In genomic region chr9:19229725-19230355, GRCh38 we compare ENCODE assay signal across 8 cellular contexts. TPM values are rescaled to one million over a fixed set of nuclear protein-coding genes. Genes with fewer than 3 reads are reported as not detected.
DNase-seq lines count a peak whose midpoint lies in the region; ATAC-seq and TF ChIP-seq lines count a peak whose summit lies in the region.

No MANE protein-coding gene starts in this region.

- no peak for TF ChIP-seq POLR2A in vagina (IDR thresholded peaks at IDR 0.05)

- peak; percentile 66 for ATAC-seq in GM18907 (IDR thresholded peaks at IDR 0.05; ENCODE audit: unreplicated experiment)
- ATAC-seq in HG03103 (IDR thresholded peaks at IDR 0.05; ENCODE audit: low read depth, unreplicated experiment) = peak; percentile 48

- H3K4me1 ChIP-seq in vagina = peaks cover 24% of the 10 kb centered on the region

- H3K27ac ChIP-seq in vagina = peak overlapping the region; percentile 99

- DNase-seq in BJ (ENCODE audit: low read depth) (no peak), NCI-H2227 (lab: John Stamatoyannopoulos, UW; ENCODE audit: unreplicated experiment) (peak; percentile 92), fibroblast of mammary gland (ENCODE audit: low read depth) (no peak), neural crest cell (ENCODE audit: low read depth, low spot score) (peak; percentile 80), vagina (ENCODE audit: extremely low spot score in 2 of 2) (peak in 1 of 2 donors; percentile 90)
- no peak for DNase-seq in activated CD4-positive, alpha-beta memory T cell treated with anti-CD3 and anti-CD28 coated beads, Interleukin-2, amount 10 ng/mL, durations not matched to agents 7 days and 5 days

- H3K27ac Mint-ChIP-seq in activated CD4-positive, alpha-beta memory T cell treated with anti-CD3 and anti-CD28 coated beads, Interleukin-2, amount 10 ng/mL, durations not matched to agents 7 days and 5 days = peak overlapping the region; percentile 50
- H3K27ac Mint-ChIP-seq in neural crest cell (ENCODE audit: unreplicated experiment) = peak overlapping the region; percentile 94

- H3K36me3 Mint-ChIP-seq in activated CD4-positive, alpha-beta memory T cell treated with anti-CD3 and anti-CD28 coated beads, Interleukin-2, amount 10 ng/mL, durations not matched to agents 7 days and 5 days (ENCODE audit: low read depth) = no peaks in the 10 kb centered on the region
- H3K36me3 Mint-ChIP-seq in neural crest cell (ENCODE audit: low read depth) = no peaks in the 10 kb centered on the region

- CTCF ChIA-PET in BJ (lab: Yijun Ruan, JAX) = interaction anchor here (1.1 kb wide), 1 partner anchor 13 kb away, joined by 3 read pairs; no protein-coding TSS in a partner anchor
- CTCF ChIA-PET in activated CD4-positive, alpha-beta memory T cell treated with anti-CD3 and anti-CD28 coated beads, Interleukin-2, amount 10 ng/mL, durations not matched to agents 7 days and 5 days (lab: Charles Lee) = interaction anchor here (0.7 to 1.6 kb wide), 6 partner anchors 46 to 235 kb away, joined by 3 to 8 read pairs (median 4); partner anchors contain the start of gene RRAGA

- H3K4me3 Mint-ChIP-seq in activated CD4-positive, alpha-beta memory T cell treated with anti-CD3 and anti-CD28 coated beads, Interleukin-2, amount 10 ng/mL, durations not matched to agents 7 days and 5 days = peak overlapping the region; percentile 75
- H3K4me3 Mint-ChIP-seq in neural crest cell = no peak overlapping the region

- H3K27me3 Mint-ChIP-seq in activated CD4-positive, alpha-beta memory T cell treated with anti-CD3 and anti-CD28 coated beads, Interleukin-2, amount 10 ng/mL, durations not matched to agents 7 days and 5 days = no peaks in the 10 kb centered on the region
- no peaks in the 10 kb centered on the region for H3K27me3 Mint-ChIP-seq in neural crest cell (ENCODE audit: low read depth)

- no peaks in the 10 kb centered on the region for H3K9me3 Mint-ChIP-seq in activated CD4-positive, alpha-beta memory T cell treated with anti-CD3 and anti-CD28 coated beads, Interleukin-2, amount 10 ng/mL, durations not matched to agents 7 days and 5 days
- no peaks in the 10 kb centered on the region for H3K9me3 Mint-ChIP-seq in neural crest cell

- POLR2A ChIA-PET in BJ (lab: Charles Lee) = no interaction called here
- POLR2A ChIA-PET in activated CD4-positive, alpha-beta memory T cell treated with anti-CD3 and anti-CD28 coated beads, Interleukin-2, amount 10 ng/mL, durations not matched to agents 7 days and 5 days (lab: Charles Lee) = interaction anchor here (0.9 to 5.0 kb wide), 16 partner anchors 8 to 181 kb away, joined by 3 to 72 read pairs (median 5); partner anchors contain the start of genes RPS6 and RRAGA

- H3K27me3 ChIP-seq in BJ (ENCODE audit: control insufficient read depth, insufficient read depth, low read length) (no peaks in the 10 kb centered on the region), vagina (no peaks in the 10 kb centered on the region)

- TF ChIP-seq CTCF in BJ (IDR thresholded peaks at IDR 0.05; ENCODE audit: insufficient read depth, low read depth, low read length) = no peak
- no peak for TF ChIP-seq CTCF in fibroblast of mammary gland (conservative IDR thresholded peaks at IDR 0.05; ENCODE audit: control insufficient read depth, insufficient read depth, low read depth, low read length)
- TF ChIP-seq CTCF in neural crest cell (conservative IDR thresholded peaks at IDR 0.05) = peak; percentile 2
- TF ChIP-seq CTCF in vagina (IDR thresholded peaks at IDR 0.05) = no peak

- no peaks in the 10 kb centered on the region for H3K9me3 ChIP-seq in vagina

- peak overlapping the region; percentile 99 for H3K4me3 ChIP-seq in BJ (ENCODE audit: low read depth, low read length)
- H3K4me3 ChIP-seq in fibroblast of mammary gland (ENCODE audit: control insufficient read depth, low read depth, low read length) = peak overlapping the region; percentile 82
- peak overlapping the region; percentile 90 to 96 for H3K4me3 ChIP-seq in vagina

- H3K36me3 ChIP-seq in BJ (ENCODE audit: control insufficient read depth, insufficient read depth, low read length) (no peaks in the 10 kb centered on the region), vagina (no peaks in the 10 kb centered on the region)

- intact Hi-C loops in vagina (cut with DNase I) = no loop called here

- peaks cover 14% of the 10 kb centered on the region for H3K4me1 Mint-ChIP-seq in activated CD4-positive, alpha-beta memory T cell treated with anti-CD3 and anti-CD28 coated beads, Interleukin-2, amount 10 ng/mL, durations not matched to agents 7 days and 5 days
- H3K4me1 Mint-ChIP-seq in neural crest cell = peaks cover 10% of the 10 kb centered on the region

RNA-seq across cellular contexts. Expression of gene DENND4C, which starts 0.7 kb away (rescaled TPM):
- 12.2 and 20.9 TPM in 2 replicates for polyA plus RNA-seq in BJ (2011; rRNA removed)
- 20.7 and 21.7 TPM in 2 replicates for polyA minus RNA-seq in BJ (2011; rRNA and poly(A)+ RNA removed)
- 10 to 100 TPM; 47.1 to 52.2 TPM for total RNA-seq in activated CD4-positive, alpha-beta memory T cell treated with anti-CD3 and anti-CD28 coated beads, Interleukin-2, amount 10 ng/mL, durations not matched to agents 7 days and 5 days
- 26.4 and 29.4 TPM in 2 replicates for total RNA-seq in neural crest cell
- 92.3 TPM for total RNA-seq in vagina

Comparison
In these comparisons a context has a peak if more than half of its experiments do, and no peak if none do; other contexts are left out.
1. DNase-seq: peak in NCI-H2227 (single experiment) and neural crest cell (single experiment); none in BJ (single experiment), activated CD4-positive, alpha-beta memory T cell treated with anti-CD3 and anti-CD28 coated beads, Interleukin-2, amount 10 ng/mL, durations not matched to agents 7 days and 5 days (single experiment) and fibroblast of mammary gland (single experiment).
2. Peak in every context shown above with its lines, with median percentiles within 50 percentile points of each other: H3K4me3 ChIP-seq.